In the genomic region with DNA sequence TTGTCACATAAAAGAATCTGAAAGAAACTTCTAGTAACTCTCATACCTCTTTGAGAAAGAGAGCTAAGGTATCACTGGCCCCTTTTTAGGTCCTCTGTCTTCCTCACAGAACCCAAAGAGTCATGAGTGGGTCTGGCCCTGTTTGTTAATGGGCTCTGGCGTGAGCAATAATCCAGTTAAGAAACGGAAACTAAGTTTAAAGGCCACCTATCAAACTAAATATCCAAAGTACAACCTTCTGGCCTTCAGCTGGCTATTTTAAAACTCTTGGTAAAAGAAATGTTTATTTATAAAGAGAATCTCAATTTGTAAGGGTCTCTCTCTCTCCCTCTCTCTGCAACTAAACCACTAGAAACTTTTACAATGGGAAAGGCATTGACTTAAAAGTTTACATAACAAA, we compare ENCODE assay signal across 1 cellular context.
TF ChIP-seq lines count a peak whose summit lies in the region.

No MANE protein-coding gene starts in this region.

TF ChIP-seq in K562, 482 proteins besides CTCF, POLR2A, EP300 and RAD21:
- TF ChIP-seq, protein P1, sequence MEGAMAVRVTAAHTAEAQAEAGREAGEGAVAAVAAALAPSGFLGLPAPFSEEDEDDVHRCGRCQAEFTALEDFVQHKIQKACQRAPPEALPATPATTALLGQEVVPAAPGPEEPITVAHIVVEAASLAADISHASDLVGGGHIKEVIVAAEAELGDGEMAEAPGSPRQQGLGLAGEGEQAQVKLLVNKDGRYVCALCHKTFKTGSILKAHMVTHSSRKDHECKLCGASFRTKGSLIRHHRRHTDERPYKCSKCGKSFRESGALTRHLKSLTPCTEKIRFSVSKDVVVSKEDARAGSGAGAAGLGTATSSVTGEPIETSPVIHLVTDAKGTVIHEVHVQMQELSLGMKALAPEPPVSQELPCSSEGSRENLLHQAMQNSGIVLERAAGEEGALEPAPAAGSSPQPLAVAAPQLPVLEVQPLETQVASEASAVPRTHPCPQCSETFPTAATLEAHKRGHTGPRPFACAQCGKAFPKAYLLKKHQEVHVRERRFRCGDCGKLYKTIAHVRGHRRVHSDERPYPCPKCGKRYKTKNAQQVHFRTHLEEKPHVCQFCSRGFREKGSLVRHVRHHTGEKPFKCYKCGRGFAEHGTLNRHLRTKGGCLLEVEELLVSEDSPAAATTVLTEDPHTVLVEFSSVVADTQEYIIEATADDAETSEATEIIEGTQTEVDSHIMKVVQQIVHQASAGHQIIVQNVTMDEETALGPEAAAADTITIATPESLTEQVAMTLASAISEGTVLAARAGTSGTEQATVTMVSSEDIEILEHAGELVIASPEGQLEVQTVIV (CRISPR knock-in tag; IDR thresholded peaks at IDR 0.05; ENCODE audit: borderline replicate concordance): no peak
- no peak for TF ChIP-seq SAFB2 (IDR thresholded peaks at IDR 0.05; ENCODE audit: borderline replicate concordance, low read depth, low read length, severe bottlenecking)
- TF ChIP-seq, protein P2, sequence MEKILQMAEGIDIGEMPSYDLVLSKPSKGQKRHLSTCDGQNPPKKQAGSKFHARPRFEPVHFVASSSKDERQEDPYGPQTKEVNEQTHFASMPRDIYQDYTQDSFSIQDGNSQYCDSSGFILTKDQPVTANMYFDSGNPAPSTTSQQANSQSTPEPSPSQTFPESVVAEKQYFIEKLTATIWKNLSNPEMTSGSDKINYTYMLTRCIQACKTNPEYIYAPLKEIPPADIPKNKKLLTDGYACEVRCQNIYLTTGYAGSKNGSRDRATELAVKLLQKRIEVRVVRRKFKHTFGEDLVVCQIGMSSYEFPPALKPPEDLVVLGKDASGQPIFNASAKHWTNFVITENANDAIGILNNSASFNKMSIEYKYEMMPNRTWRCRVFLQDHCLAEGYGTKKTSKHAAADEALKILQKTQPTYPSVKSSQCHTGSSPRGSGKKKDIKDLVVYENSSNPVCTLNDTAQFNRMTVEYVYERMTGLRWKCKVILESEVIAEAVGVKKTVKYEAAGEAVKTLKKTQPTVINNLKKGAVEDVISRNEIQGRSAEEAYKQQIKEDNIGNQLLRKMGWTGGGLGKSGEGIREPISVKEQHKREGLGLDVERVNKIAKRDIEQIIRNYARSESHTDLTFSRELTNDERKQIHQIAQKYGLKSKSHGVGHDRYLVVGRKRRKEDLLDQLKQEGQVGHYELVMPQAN (IDR thresholded peaks at IDR 0.05; ENCODE audit: borderline replicate concordance): no peak
- TF ChIP-seq ZNF134 (CRISPR knock-in tag; conservative IDR thresholded peaks at IDR 0.05): no peak
- TF ChIP-seq HNRNPUL1 (IDR thresholded peaks at IDR 0.05; ENCODE audit: low read length): no peak
- TF ChIP-seq, protein P3, sequence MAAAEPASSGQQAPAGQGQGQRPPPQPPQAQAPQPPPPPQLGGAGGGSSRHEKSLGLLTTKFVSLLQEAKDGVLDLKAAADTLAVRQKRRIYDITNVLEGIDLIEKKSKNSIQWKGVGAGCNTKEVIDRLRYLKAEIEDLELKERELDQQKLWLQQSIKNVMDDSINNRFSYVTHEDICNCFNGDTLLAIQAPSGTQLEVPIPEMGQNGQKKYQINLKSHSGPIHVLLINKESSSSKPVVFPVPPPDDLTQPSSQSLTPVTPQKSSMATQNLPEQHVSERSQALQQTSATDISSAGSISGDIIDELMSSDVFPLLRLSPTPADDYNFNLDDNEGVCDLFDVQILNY (CRISPR knock-in tag; IDR thresholded peaks at IDR 0.05): no peak
- TF ChIP-seq HNRNPK (IDR thresholded peaks at IDR 0.05; ENCODE audit: low read depth, low read length, poor library complexity, severe bottlenecking): no peak
- TF ChIP-seq ZNF23 (CRISPR knock-in tag; IDR thresholded peaks at IDR 0.05): no peak
- TF ChIP-seq, protein P4, sequence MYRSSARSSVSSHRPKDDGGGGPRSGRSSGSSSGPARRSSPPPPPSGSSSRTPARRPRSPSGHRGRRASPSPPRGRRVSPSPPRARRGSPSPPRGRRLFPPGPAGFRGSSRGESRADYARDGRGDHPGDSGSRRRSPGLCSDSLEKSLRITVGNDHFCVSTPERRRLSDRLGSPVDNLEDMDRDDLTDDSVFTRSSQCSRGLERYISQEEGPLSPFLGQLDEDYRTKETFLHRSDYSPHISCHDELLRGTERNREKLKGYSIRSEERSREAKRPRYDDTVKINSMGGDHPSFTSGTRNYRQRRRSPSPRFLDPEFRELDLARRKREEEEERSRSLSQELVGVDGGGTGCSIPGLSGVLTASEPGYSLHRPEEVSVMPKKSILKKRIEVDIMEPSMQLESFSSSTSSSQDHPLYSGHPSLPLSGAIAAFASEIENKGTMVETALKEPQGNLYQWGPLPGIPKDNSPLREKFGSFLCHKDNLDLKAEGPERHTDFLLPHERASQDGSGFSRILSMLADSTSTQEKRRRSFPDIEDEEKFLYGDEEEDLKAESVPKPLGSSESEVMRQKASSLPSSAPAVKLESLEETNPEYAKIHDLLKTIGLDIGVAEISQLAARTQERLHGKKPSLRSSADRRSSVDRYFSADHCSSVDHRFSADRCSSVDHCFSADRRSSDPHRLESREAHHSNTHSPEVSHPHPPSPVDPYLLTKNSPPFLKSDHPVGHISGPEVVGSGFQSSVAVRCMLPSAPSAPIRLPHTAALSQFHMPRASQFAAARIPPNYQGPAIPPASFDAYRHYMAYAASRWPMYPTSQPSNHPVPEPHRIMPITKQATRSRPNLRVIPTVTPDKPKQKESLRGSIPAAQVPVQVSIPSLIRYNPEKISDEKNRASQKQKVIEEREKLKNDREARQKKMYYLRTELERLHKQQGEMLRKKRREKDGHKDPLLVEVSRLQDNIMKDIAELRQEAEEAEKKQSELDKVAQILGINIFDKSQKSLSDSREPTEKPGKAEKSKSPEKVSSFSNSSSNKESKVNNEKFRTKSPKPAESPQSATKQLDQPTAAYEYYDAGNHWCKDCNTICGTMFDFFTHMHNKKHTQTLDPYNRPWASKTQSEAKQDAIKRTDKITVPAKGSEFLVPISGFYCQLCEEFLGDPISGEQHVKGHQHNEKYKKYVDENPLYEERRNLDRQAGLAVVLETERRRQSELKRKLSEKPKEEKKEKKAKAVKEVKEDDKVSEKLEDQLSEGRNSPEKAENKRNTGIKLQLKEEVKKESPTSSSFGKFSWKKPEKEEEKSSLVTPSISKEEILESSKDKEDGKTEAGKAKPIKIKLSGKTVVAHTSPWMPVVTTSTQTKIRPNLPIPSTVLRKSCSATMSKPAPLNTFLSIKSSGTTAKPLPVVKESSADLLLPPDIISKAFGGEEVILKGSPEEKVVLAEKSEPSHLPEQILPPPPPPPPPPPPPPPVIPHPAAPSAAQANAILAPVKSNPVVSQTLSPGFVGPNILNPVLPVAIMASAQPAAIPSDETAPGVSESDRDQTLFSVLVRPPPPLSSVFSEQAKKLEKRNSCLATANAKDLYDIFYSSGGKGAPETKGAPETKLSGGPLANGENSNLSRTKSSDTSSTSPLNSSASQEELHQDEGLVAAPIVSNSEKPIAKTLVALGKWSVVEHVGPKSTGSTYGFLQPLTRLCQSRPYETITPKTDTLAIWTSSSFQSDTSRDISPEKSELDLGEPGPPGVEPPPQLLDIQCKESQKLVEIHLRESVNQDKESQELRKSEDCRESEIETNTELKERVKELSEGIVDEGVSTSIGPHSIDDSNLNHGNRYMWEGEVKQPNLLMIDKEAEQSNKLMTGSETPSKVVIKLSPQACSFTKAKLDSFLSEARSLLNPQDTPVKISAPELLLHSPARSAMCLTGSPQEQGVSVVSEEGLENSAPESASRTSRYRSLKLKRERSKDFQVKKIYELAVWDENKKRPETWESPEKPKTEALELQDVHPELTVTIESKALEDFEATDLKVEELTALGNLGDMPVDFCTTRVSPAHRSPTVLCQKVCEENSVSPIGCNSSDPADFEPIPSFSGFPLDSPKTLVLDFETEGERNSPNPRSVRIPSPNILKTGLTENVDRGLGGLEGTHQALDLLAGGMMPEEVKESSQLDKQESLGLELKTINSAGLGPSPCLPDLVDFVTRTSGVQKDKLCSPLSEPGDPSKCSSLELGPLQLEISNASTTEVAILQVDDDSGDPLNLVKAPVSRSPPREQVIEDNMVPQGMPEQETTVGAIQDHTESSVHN (IDR thresholded peaks at IDR 0.05; ENCODE audit: borderline replicate concordance in 1 of 2, low read depth in 1 of 2): no peak
- TF ChIP-seq, protein P5, sequence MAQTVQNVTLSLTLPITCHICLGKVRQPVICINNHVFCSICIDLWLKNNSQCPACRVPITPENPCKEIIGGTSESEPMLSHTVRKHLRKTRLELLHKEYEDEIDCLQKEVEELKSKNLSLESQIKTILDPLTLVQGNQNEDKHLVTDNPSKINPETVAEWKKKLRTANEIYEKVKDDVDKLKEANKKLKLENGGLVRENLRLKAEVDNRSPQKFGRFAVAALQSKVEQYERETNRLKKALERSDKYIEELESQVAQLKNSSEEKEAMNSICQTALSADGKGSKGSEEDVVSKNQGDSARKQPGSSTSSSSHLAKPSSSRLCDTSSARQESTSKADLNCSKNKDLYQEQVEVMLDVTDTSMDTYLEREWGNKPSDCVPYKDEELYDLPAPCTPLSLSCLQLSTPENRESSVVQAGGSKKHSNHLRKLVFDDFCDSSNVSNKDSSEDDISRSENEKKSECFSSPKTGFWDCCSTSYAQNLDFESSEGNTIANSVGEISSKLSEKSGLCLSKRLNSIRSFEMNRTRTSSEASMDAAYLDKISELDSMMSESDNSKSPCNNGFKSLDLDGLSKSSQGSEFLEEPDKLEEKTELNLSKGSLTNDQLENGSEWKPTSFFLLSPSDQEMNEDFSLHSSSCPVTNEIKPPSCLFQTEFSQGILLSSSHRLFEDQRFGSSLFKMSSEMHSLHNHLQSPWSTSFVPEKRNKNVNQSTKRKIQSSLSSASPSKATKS (CRISPR knock-in tag; IDR thresholded peaks at IDR 0.05): no peak
- TF ChIP-seq HDAC2 (IDR thresholded peaks at IDR 0.05): no peak
- TF ChIP-seq, protein P6, sequence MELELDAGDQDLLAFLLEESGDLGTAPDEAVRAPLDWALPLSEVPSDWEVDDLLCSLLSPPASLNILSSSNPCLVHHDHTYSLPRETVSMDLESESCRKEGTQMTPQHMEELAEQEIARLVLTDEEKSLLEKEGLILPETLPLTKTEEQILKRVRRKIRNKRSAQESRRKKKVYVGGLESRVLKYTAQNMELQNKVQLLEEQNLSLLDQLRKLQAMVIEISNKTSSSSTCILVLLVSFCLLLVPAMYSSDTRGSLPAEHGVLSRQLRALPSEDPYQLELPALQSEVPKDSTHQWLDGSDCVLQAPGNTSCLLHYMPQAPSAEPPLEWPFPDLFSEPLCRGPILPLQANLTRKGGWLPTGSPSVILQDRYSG (tag; conservative IDR thresholded peaks at IDR 0.05; ENCODE audit: low read depth): no peak
- TF ChIP-seq, protein P7, sequence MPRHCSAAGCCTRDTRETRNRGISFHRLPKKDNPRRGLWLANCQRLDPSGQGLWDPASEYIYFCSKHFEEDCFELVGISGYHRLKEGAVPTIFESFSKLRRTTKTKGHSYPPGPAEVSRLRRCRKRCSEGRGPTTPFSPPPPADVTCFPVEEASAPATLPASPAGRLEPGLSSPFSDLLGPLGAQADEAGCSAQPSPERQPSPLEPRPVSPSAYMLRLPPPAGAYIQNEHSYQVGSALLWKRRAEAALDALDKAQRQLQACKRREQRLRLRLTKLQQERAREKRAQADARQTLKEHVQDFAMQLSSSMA (CRISPR knock-in tag; IDR thresholded peaks at IDR 0.05): no peak
- TF ChIP-seq, protein P8, sequence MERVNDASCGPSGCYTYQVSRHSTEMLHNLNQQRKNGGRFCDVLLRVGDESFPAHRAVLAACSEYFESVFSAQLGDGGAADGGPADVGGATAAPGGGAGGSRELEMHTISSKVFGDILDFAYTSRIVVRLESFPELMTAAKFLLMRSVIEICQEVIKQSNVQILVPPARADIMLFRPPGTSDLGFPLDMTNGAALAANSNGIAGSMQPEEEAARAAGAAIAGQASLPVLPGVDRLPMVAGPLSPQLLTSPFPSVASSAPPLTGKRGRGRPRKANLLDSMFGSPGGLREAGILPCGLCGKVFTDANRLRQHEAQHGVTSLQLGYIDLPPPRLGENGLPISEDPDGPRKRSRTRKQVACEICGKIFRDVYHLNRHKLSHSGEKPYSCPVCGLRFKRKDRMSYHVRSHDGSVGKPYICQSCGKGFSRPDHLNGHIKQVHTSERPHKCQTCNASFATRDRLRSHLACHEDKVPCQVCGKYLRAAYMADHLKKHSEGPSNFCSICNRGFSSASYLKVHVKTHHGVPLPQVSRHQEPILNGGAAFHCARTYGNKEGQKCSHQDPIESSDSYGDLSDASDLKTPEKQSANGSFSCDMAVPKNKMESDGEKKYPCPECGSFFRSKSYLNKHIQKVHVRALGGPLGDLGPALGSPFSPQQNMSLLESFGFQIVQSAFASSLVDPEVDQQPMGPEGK (CRISPR knock-in tag; IDR thresholded peaks at IDR 0.05; ENCODE audit: borderline replicate concordance): no peak
- no peak for TF ChIP-seq ZNF347 (CRISPR knock-in tag; IDR thresholded peaks at IDR 0.05; ENCODE audit: low read depth)
